In genomic region chr7:129144095-129144833, GRCh38 we compare ENCODE assay signal across 8 cellular contexts. TPM values are rescaled to one million over a fixed set of nuclear protein-coding genes. Genes with fewer than 3 reads are reported as not detected.
A peak's percentile ranks its signal among the peaks of the same experiment; 100 is the strongest.
DNase-seq lines count a peak whose midpoint lies in the region; ATAC-seq and TF ChIP-seq lines count a peak whose summit lies in the region.

TSS of gene TSPAN33 (plus strand) at chr7:129144707. CDS start at chr7:129144981, 274 bp downstream.

- ATAC-seq in HG02571 (IDR thresholded peaks at IDR 0.05; ENCODE audit: unreplicated experiment) = peak; percentile 74
- peak; percentile 97 for ATAC-seq in sciatic nerve

- peak; percentile 84 for DNase-seq in GM12865 (ENCODE audit: low read depth)
- peak; percentile 59 for DNase-seq in NCI-H1105 (lab: John Stamatoyannopoulos, UW)
- peak; percentile 41 for DNase-seq in T-helper 22 cell (ENCODE audit: low read depth)
- DNase-seq in astrocyte of the spinal cord (ENCODE audit: low read depth, low spot score) = peak; percentile 60
- DNase-seq in iPS DF 19.7 (ENCODE audit: low read depth, low spot score) = peak; percentile 68
- peak; percentile 87 for DNase-seq in sciatic nerve (ENCODE audit: low spot score)
- DNase-seq in GDM1 (lab: John Stamatoyannopoulos, UW) = no peak

- in situ Hi-C loops in astrocyte of the spinal cord (cut with HindIII; ENCODE audit: low sequenced_read_pairs) = no loop called here

- H3K4me3 ChIP-seq in GM12865 (ENCODE audit: low read depth, low read length) (peak within 1 kb of the TSS; percentile 88), astrocyte of the spinal cord (ENCODE audit: low read depth, low read length) (peak within 1 kb of the TSS; percentile 22)

- intact Hi-C loops in sciatic nerve (cut with DNase I) = no loop called here

- no peak for TF ChIP-seq CTCF in GM12865 (IDR thresholded peaks at IDR 0.05; ENCODE audit: insufficient read depth, low read depth, low read length, missing control alignments)
- no peak for TF ChIP-seq CTCF in astrocyte of the spinal cord (IDR thresholded peaks at IDR 0.05; ENCODE audit: low read depth, low read length)

RNA-seq across cellular contexts. Expression of gene TSPAN33, which starts in this region (rescaled TPM):
- total RNA-seq in sciatic nerve = 11.8 TPM
